ENCODE assay signal across 20 cellular contexts in genomic region chr2:202764991-202765390, GRCh38.
"Had no signal": no experiment of that assay in that cellular context is flagged by ENCODE, and none has a peak within 500 bp of the region (broad histone marks: within the 10 kb centered on the region; RNA-seq: fewer than 3 reads in every experiment).

No MANE protein-coding gene starts in this region.

- DNase-seq: activated CD4-positive, alpha-beta T cell treated with anti-CD3 and anti-CD28 coated beads, Interleukin-2, amount 50 U/mL, for 48 hours; activated gamma-delta T cell treated with Interleukin-2 at 50 U/mL for 16 hours; activated naive CD8-positive, alpha-beta T cell treated with anti-CD3 and anti-CD28 coated beads, Interleukin-2, amount 10 ng/mL, durations not matched to agents 7 days and 5 days; activated T-cell treated with anti-CD3 and anti-CD28 coated beads for 4 hours; amygdala; head of caudate nucleus; left ventricle myocardium inferior; nucleus accumbens; posterior cingulate gyrus; right lobe of liver; stimulated activated CD4-positive, alpha-beta T cell treated with anti-CD3 and anti-CD28 coated beads, Interleukin-2, amount 100 ng/mL, for 24 hours; SW 1271; upper lobe of right lung had no signal

- H3K9me3 ChIP-seq: gastroesophageal sphincter, left ventricle myocardium inferior, right lobe of liver, thoracic aorta, upper lobe of right lung had no signal

- H3K9me3 Mint-ChIP-seq: mesothelial cell of epicardium; stimulated activated memory B cell treated with anti-CD40 and anti-IgM and Interleukin-4, amounts not matched to agents 10 μg/mL and 1 μg/mL and 100 μg/mL, for 72 hours had no signal

- H3K27ac ChIP-seq: coronary artery, gastroesophageal sphincter, left ventricle myocardium inferior, right lobe of liver, skin epidermis, thoracic aorta, upper lobe of right lung, VCaP had no signal

- H3K4me1 ChIP-seq: gastroesophageal sphincter, left ventricle myocardium inferior, upper lobe of right lung had no signal

- H3K27me3 ChIP-seq: gastroesophageal sphincter, right lobe of liver, upper lobe of right lung had no signal

- H3K36me3 ChIP-seq: right lobe of liver, thoracic aorta, upper lobe of right lung had no signal

- H3K4me1 Mint-ChIP-seq: mesothelial cell of epicardium had no signal

- H3K4me3 Mint-ChIP-seq: activated naive CD8-positive, alpha-beta T cell treated with anti-CD3 and anti-CD28 coated beads, Interleukin-2, amount 10 ng/mL, durations not matched to agents 7 days and 5 days; mesothelial cell of epicardium; stimulated activated memory B cell treated with anti-CD40 and anti-IgM and Interleukin-4, amounts not matched to agents 10 μg/mL and 1 μg/mL and 100 μg/mL, for 72 hours had no signal

- ATAC-seq: gastroesophageal sphincter; right lobe of liver; stimulated activated memory B cell treated with anti-CD40 and anti-IgM and Interleukin-4, amounts not matched to agents 10 μg/mL and 1 μg/mL and 100 μg/mL, for 72 hours had no signal

- H3K4me3 ChIP-seq: coronary artery, gastroesophageal sphincter, left ventricle myocardium inferior, right lobe of liver, skin epidermis, thoracic aorta, upper lobe of right lung had no signal

- H3K27me3 Mint-ChIP-seq: activated naive CD8-positive, alpha-beta T cell treated with anti-CD3 and anti-CD28 coated beads, Interleukin-2, amount 10 ng/mL, durations not matched to agents 7 days and 5 days; stimulated activated memory B cell treated with anti-CD40 and anti-IgM and Interleukin-4, amounts not matched to agents 10 μg/mL and 1 μg/mL and 100 μg/mL, for 72 hours had no signal

- H3K27ac Mint-ChIP-seq: activated naive CD8-positive, alpha-beta T cell treated with anti-CD3 and anti-CD28 coated beads, Interleukin-2, amount 10 ng/mL, durations not matched to agents 7 days and 5 days; mesothelial cell of epicardium; stimulated activated memory B cell treated with anti-CD40 and anti-IgM and Interleukin-4, amounts not matched to agents 10 μg/mL and 1 μg/mL and 100 μg/mL, for 72 hours had no signal
